Comparison of ENCODE assay signal across 11 cellular contexts in genomic region chr10:72258617-72259016, GRCh38. TPM values are rescaled to one million over a fixed set of nuclear protein-coding genes. Genes with fewer than 3 reads are reported as not detected.
A peak's percentile ranks its signal among the peaks of the same experiment; 100 is the strongest.
DNase-seq lines count a peak whose midpoint lies in the region; ATAC-seq and TF ChIP-seq lines count a peak whose summit lies in the region.
"Had no signal": no experiment of that assay in that cellular context is flagged by ENCODE, and none has a peak within 500 bp of the region (broad histone marks: within the 10 kb centered on the region; RNA-seq: fewer than 3 reads in every experiment).

No MANE protein-coding gene starts in this region.

- H3K36me3 Mint-ChIP-seq in activated naive CD4-positive, alpha-beta T cell treated with anti-CD3 and anti-CD28 coated beads, Interleukin-2, amount 10 ng/mL, durations not matched to agents 7 days and 5 days, result no peaks in the 10 kb centered on the region
- peaks cover 21% of the 10 kb centered on the region for H3K36me3 Mint-ChIP-seq in activated T-helper 17 cell treated with anti-CD3 and anti-CD28 coated beads, Interleukin-2, amount 50 U/mL, for 72 hours (ENCODE audit: low read depth)

- no peak for TF ChIP-seq CTCF in transverse colon (IDR thresholded peaks at IDR 0.05)

- H3K4me1 Mint-ChIP-seq in activated naive CD4-positive, alpha-beta T cell treated with anti-CD3 and anti-CD28 coated beads, Interleukin-2, amount 10 ng/mL, durations not matched to agents 7 days and 5 days, result peaks cover 85% of the 10 kb centered on the region
- H3K4me1 Mint-ChIP-seq in activated T-helper 17 cell treated with anti-CD3 and anti-CD28 coated beads, Interleukin-2, amount 50 U/mL, for 72 hours, result peaks cover 48% of the 10 kb centered on the region

- no peaks in the 10 kb centered on the region for H3K36me3 ChIP-seq in mesendoderm (ENCODE audit: control insufficient read depth, insufficient read depth, low read length)
- no peaks in the 10 kb centered on the region for H3K36me3 ChIP-seq in transverse colon

- no peak overlapping the region for H4K8ac ChIP-seq in mesendoderm (ENCODE audit: low read depth, low read length)

- no peak overlapping the region for H3K9ac ChIP-seq in mesendoderm (ENCODE audit: low read length)

- H2BK15ac ChIP-seq in mesendoderm (replicated peaks; ENCODE audit: low read depth), result no peak overlapping the region

- H3K27me3 ChIP-seq in mesendoderm (ENCODE audit: insufficient read depth, low read length, poor library complexity) (no peaks in the 10 kb centered on the region), transverse colon (no peaks in the 10 kb centered on the region)

- intact Hi-C loops in transverse colon (cut with DNase I; ENCODE audit: low total_unique reads), result no loop called here

- H3K23ac ChIP-seq in mesendoderm (ENCODE audit: low read length), result no peak overlapping the region

- peaks cover under 1% of the 10 kb centered on the region for H3K27me3 Mint-ChIP-seq in activated naive CD4-positive, alpha-beta T cell treated with anti-CD3 and anti-CD28 coated beads, Interleukin-2, amount 10 ng/mL, durations not matched to agents 7 days and 5 days
- H3K27me3 Mint-ChIP-seq in activated T-helper 17 cell treated with anti-CD3 and anti-CD28 coated beads, Interleukin-2, amount 50 U/mL, for 72 hours, result no peaks in the 10 kb centered on the region

- ATAC-seq in activated T-helper 17 cell treated with anti-CD3 and anti-CD28 coated beads, Interleukin-2, amount 50 U/mL, for 72 hours (replicated peaks), result no peak

- H3K4ac ChIP-seq in mesendoderm (ENCODE audit: low read depth, low read length), result no peak overlapping the region

- H3K4me2 ChIP-seq in mesendoderm (ENCODE audit: low read length), result no peak overlapping the region

- H3K79me1 ChIP-seq in mesendoderm (ENCODE audit: low read length), result no peaks in the 10 kb centered on the region

- DNase-seq in activated naive CD4-positive, alpha-beta T cell treated with anti-CD3 and anti-CD28 coated beads, Interleukin-2, amount 10 ng/mL, durations not matched to agents 7 days and 5 days, result no peak
- no peak for DNase-seq in activated naive CD4-positive, alpha-beta T cell (lab: John Stamatoyannopoulos, UW)
- DNase-seq in mesendoderm (peak; percentile 65), transverse colon (no peak), Ammon's horn (ENCODE audit: low spot score) (no peak), epidermal melanocyte (ENCODE audit: insufficient read length, low spot score) (no peak)
- DNase-seq in stimulated activated naive CD4-positive, alpha-beta T cell treated with Interleukin-2 at 50 U/mL for 16 hours (lab: John Stamatoyannopoulos, UW), result no peak
- DNase-seq: midbrain, NCI-H2081 treated with DMSO at 0.1 percent for 48 hours, SHP77 treated with DMSO at 0.1 percent for 48 hours had no signal

- H3K18ac ChIP-seq in mesendoderm (ENCODE audit: low read length), result no peak overlapping the region

- no peak overlapping the region for H3K4me3 ChIP-seq in mesendoderm (ENCODE audit: low read length)
- H3K4me3 ChIP-seq in transverse colon, result no peak overlapping the region

- no peaks in the 10 kb centered on the region for H3K9me3 Mint-ChIP-seq in activated naive CD4-positive, alpha-beta T cell treated with anti-CD3 and anti-CD28 coated beads, Interleukin-2, amount 10 ng/mL, durations not matched to agents 7 days and 5 days
- H3K9me3 Mint-ChIP-seq in activated T-helper 17 cell treated with anti-CD3 and anti-CD28 coated beads, Interleukin-2, amount 50 U/mL, for 72 hours, result no peaks in the 10 kb centered on the region

- CTCF ChIA-PET in activated naive CD4-positive, alpha-beta T cell treated with anti-CD3 and anti-CD28 coated beads, Interleukin-2, amount 10 ng/mL, durations not matched to agents 7 days and 5 days (lab: Charles Lee), result interaction anchor here (1.1 to 3.6 kb wide), 5 partner anchors 9 to 78 kb away, joined by 3 to 31 read pairs (median 5); partner anchors contain the start of gene DDIT4

- no peak for TF ChIP-seq POLR2A in transverse colon (IDR thresholded peaks at IDR 0.05)

- no peak overlapping the region for H4K5ac ChIP-seq in mesendoderm (ENCODE audit: low read length)

- H3K27ac ChIP-seq in mesendoderm (ENCODE audit: low read depth, low read length) (no peak overlapping the region), transverse colon (peak overlapping the region; percentile 89 to 94 (median 90))

- no peak for TF ChIP-seq EP300 in transverse colon (IDR thresholded peaks at IDR 0.05; ENCODE audit: low read depth)

- H3K9me3 ChIP-seq in transverse colon, result no peaks in the 10 kb centered on the region

- H2BK120ac ChIP-seq in mesendoderm (ENCODE audit: low read depth, low read length), result peak overlapping the region; percentile 3

- H3K4me3 Mint-ChIP-seq in activated naive CD4-positive, alpha-beta T cell treated with anti-CD3 and anti-CD28 coated beads, Interleukin-2, amount 10 ng/mL, durations not matched to agents 7 days and 5 days, result no peak overlapping the region
- peak overlapping the region; percentile 94 for H3K4me3 Mint-ChIP-seq in activated T-helper 17 cell treated with anti-CD3 and anti-CD28 coated beads, Interleukin-2, amount 50 U/mL, for 72 hours

- peaks cover 13% of the 10 kb centered on the region for H3K4me1 ChIP-seq in mesendoderm (ENCODE audit: control insufficient read depth, low read depth, low read length)
- peaks cover 71 to 89% (median 77%) of the 10 kb centered on the region in 4 donors for H3K4me1 ChIP-seq in transverse colon

- H2AK5ac ChIP-seq in mesendoderm (ENCODE audit: low read length), result no peak overlapping the region

- H3K27ac Mint-ChIP-seq in activated naive CD4-positive, alpha-beta T cell treated with anti-CD3 and anti-CD28 coated beads, Interleukin-2, amount 10 ng/mL, durations not matched to agents 7 days and 5 days, result peak overlapping the region; percentile 73
- peak overlapping the region; percentile 100 for H3K27ac Mint-ChIP-seq in activated T-helper 17 cell treated with anti-CD3 and anti-CD28 coated beads, Interleukin-2, amount 50 U/mL, for 72 hours

- no peak overlapping the region for H2BK5ac ChIP-seq in mesendoderm (ENCODE audit: low read length)

- H3K56ac ChIP-seq in mesendoderm (ENCODE audit: low read length), result no peak overlapping the region

- H3K79me2 ChIP-seq in mesendoderm (ENCODE audit: control insufficient read depth, insufficient read depth, low read length), result no peaks in the 10 kb centered on the region

- in situ Hi-C loops in transverse colon (cut with MboI; ENCODE audit: low pct_ligation_motif_present in 1 of 4, low pct_unique_long_range_greater_than_20kb in 1 of 4, low sequenced_read_pairs in 3 of 4), result no loop called here

- no CpG with 5 or more reads among the region's 4 CpGs for WGBS in mesendoderm (ENCODE audit: extremely low coverage, insufficient coverage, low lambda C conversion rate)
- 96 to 100% methylated on average over 3 to 4 of the region's 4 CpGs for WGBS in transverse colon (ENCODE audit: low coverage in 1 of 2), 2 donors

RNA-seq across cellular contexts. Expression of gene DDIT4, which starts 15.1 kb away (rescaled TPM):
- 1,000 to 10,000 TPM in 1 of 2 donors, 100 to 1,000 TPM in 1; 746 to 1,569 TPM for total RNA-seq in activated T-helper 17 cell treated with anti-CD3 and anti-CD28 coated beads, Interleukin-2, amount 50 U/mL, for 72 hours
- polyA plus RNA-seq in mesendoderm (2013, experiment 1 of 2), result 13.6 TPM
- polyA plus RNA-seq in mesendoderm (2013, experiment 2 of 2), result 13.8 TPM
- 100 to 1,000 TPM in 3 of 4 donors, 10 to 100 TPM in 1; 64.5 to 356 (median 150) TPM for total RNA-seq in transverse colon

RNA-seq across cellular contexts. Expression of gene ASCC1, which starts 42.5 kb away (rescaled TPM):
- 10 to 100 TPM; 44.0 to 48.6 TPM for total RNA-seq in activated T-helper 17 cell treated with anti-CD3 and anti-CD28 coated beads, Interleukin-2, amount 50 U/mL, for 72 hours
- polyA plus RNA-seq in mesendoderm (2013, experiment 1 of 2), result 31.3 TPM
- 32.2 TPM for polyA plus RNA-seq in mesendoderm (2013, experiment 2 of 2)
- 10 to 100 TPM; 13.4 to 34.0 (median 20.5) TPM for total RNA-seq in transverse colon

RNA-seq across cellular contexts. Expression of gene ANAPC16, which starts 42.8 kb away (rescaled TPM):
- total RNA-seq in activated T-helper 17 cell treated with anti-CD3 and anti-CD28 coated beads, Interleukin-2, amount 50 U/mL, for 72 hours, result 100 to 1,000 TPM in 1 of 2 donors, 10 to 100 TPM in 1; 74.3 to 119 TPM
- polyA plus RNA-seq in mesendoderm (2013, experiment 1 of 2), result 46.8 TPM
- polyA plus RNA-seq in mesendoderm (2013, experiment 2 of 2), result 43.6 TPM
- total RNA-seq in transverse colon, result 10 to 100 TPM; 57.6 to 77.4 (median 65.5) TPM
